Comparison of ENCODE assay signal across 12 cellular contexts in the genomic region with DNA sequence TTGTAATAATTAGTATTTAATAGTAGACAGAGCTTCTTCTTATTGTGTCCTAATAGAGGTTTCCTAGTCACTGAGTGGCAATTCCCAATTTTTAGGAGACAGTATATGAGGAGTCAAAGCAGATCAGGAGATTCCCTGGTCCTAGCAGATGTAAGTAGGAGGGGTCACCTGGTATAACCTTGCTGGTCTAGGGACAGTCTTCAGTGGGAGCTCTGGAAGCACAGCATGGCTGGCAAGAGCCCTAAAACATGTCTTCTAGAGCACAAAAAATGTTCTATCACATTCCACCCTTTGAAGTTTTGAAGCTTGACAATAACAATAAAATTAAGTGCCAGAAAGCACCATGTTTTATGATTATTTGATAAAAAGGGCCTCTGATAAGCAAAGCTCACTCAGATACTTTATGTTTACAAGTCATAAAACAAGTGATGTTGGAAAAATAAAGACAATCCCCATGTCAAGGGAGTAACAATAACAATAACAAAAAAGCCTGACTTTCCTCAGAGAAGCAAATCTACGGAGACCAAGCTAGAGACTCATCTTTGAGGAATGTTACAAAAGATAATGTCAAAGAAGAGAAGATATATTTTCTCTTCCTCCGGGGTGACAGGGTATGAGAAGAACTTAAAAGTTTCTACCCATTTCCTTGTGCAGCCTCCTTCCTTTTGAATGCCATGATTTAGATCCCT.
DNase-seq lines count a peak whose midpoint lies in the region; FAIRE-seq and TF ChIP-seq lines count a peak whose summit lies in the region.
"Had no signal": no experiment of that assay in that cellular context is flagged by ENCODE, and none has a peak within 500 bp of the region (broad histone marks: within the 10 kb centered on the region; RNA-seq: fewer than 3 reads in every experiment).

No MANE protein-coding gene starts in this region.

- no peaks in the 10 kb centered on the region for H3K36me3 Mint-ChIP-seq in activated naive CD4-positive, alpha-beta T cell treated with anti-CD3 and anti-CD28 coated beads, Interleukin-2, amount 10 ng/mL, durations not matched to agents 7 days and 5 days
- no peaks in the 10 kb centered on the region for H3K36me3 Mint-ChIP-seq in activated naive CD4-positive, alpha-beta T cell treated with anti-CD3 and anti-CD28 coated beads for 36 hours (ENCODE audit: low read depth)
- no peaks in the 10 kb centered on the region for H3K36me3 Mint-ChIP-seq in activated CD4-positive, alpha-beta memory T cell treated with anti-CD3 and anti-CD28 coated beads, Interleukin-2, amount 10 ng/mL, durations not matched to agents 7 days and 5 days (ENCODE audit: low read depth)

- H3K9me3 ChIP-seq in subcutaneous abdominal adipose tissue (ENCODE audit: control insufficient read depth in 5 of 5, low read length in 5 of 5) = no peaks in the 10 kb centered on the region

- H3K27me3 ChIP-seq in subcutaneous abdominal adipose tissue (ENCODE audit: control insufficient read depth in 5 of 5, insufficient read depth in 4 of 5, low read length in 5 of 5) = no peaks in the 10 kb centered on the region

- peak overlapping the region; percentile 51 for H3K27ac ChIP-seq in subcutaneous abdominal adipose tissue (ENCODE audit: low read depth, low read length)

- no peak overlapping the region for H3K9ac ChIP-seq in subcutaneous abdominal adipose tissue (ENCODE audit: low read length in 5 of 5)

- H3K4me1 ChIP-seq in subcutaneous abdominal adipose tissue (ENCODE audit: control insufficient read depth in 5 of 5, insufficient read depth in 5 of 5, low read length in 5 of 5) = peaks cover 0 to 22% (median 6%) of the 10 kb centered on the region in 5 donors

- no peaks in the 10 kb centered on the region for H3K9me3 Mint-ChIP-seq in activated naive CD4-positive, alpha-beta T cell treated with anti-CD3 and anti-CD28 coated beads, Interleukin-2, amount 10 ng/mL, durations not matched to agents 7 days and 5 days
- no peaks in the 10 kb centered on the region for H3K9me3 Mint-ChIP-seq in activated naive CD4-positive, alpha-beta T cell treated with anti-CD3 and anti-CD28 coated beads for 36 hours
- H3K9me3 Mint-ChIP-seq in activated CD4-positive, alpha-beta memory T cell treated with anti-CD3 and anti-CD28 coated beads, Interleukin-2, amount 10 ng/mL, durations not matched to agents 7 days and 5 days = no peaks in the 10 kb centered on the region

- intact Hi-C loops in activated naive CD4-positive, alpha-beta T cell treated with anti-CD3 and anti-CD28 coated beads for 36 hours (cut with micrococcal nuclease) = no loop called here

- no peak for FAIRE-seq in GM12892 (lab: Jason Lieb, UNC)

- TF ChIP-seq POLR2A in GM12892 (IDR thresholded peaks at IDR 0.05; ENCODE audit: low read depth, low read length) = no peak

- H3K4me3 Mint-ChIP-seq in activated naive CD4-positive, alpha-beta T cell treated with anti-CD3 and anti-CD28 coated beads, Interleukin-2, amount 10 ng/mL, durations not matched to agents 7 days and 5 days = no peak overlapping the region
- no peak overlapping the region for H3K4me3 Mint-ChIP-seq in activated naive CD4-positive, alpha-beta T cell treated with anti-CD3 and anti-CD28 coated beads for 36 hours
- no peak overlapping the region for H3K4me3 Mint-ChIP-seq in activated CD4-positive, alpha-beta memory T cell treated with anti-CD3 and anti-CD28 coated beads, Interleukin-2, amount 10 ng/mL, durations not matched to agents 7 days and 5 days

- H3K4me1 Mint-ChIP-seq in activated naive CD4-positive, alpha-beta T cell treated with anti-CD3 and anti-CD28 coated beads, Interleukin-2, amount 10 ng/mL, durations not matched to agents 7 days and 5 days = peaks cover 23% of the 10 kb centered on the region
- H3K4me1 Mint-ChIP-seq in activated naive CD4-positive, alpha-beta T cell treated with anti-CD3 and anti-CD28 coated beads for 36 hours (ENCODE audit: low read depth) = peaks cover 21% of the 10 kb centered on the region
- peaks cover 11% of the 10 kb centered on the region for H3K4me1 Mint-ChIP-seq in activated CD4-positive, alpha-beta memory T cell treated with anti-CD3 and anti-CD28 coated beads, Interleukin-2, amount 10 ng/mL, durations not matched to agents 7 days and 5 days

- no peaks in the 10 kb centered on the region for H3K27me3 Mint-ChIP-seq in activated naive CD4-positive, alpha-beta T cell treated with anti-CD3 and anti-CD28 coated beads, Interleukin-2, amount 10 ng/mL, durations not matched to agents 7 days and 5 days
- H3K27me3 Mint-ChIP-seq in activated naive CD4-positive, alpha-beta T cell treated with anti-CD3 and anti-CD28 coated beads for 36 hours (ENCODE audit: low read depth) = no peaks in the 10 kb centered on the region
- H3K27me3 Mint-ChIP-seq in activated CD4-positive, alpha-beta memory T cell treated with anti-CD3 and anti-CD28 coated beads, Interleukin-2, amount 10 ng/mL, durations not matched to agents 7 days and 5 days = no peaks in the 10 kb centered on the region

- no peak overlapping the region for H3K4me3 ChIP-seq in subcutaneous abdominal adipose tissue (ENCODE audit: low read depth in 1 of 5, low read length in 5 of 5)
- H3K4me3 ChIP-seq: skin epidermis had no signal

- H3K27ac Mint-ChIP-seq in activated naive CD4-positive, alpha-beta T cell treated with anti-CD3 and anti-CD28 coated beads, Interleukin-2, amount 10 ng/mL, durations not matched to agents 7 days and 5 days = peak overlapping the region; percentile 83
- H3K27ac Mint-ChIP-seq in activated naive CD4-positive, alpha-beta T cell treated with anti-CD3 and anti-CD28 coated beads for 36 hours = no peak overlapping the region
- H3K27ac Mint-ChIP-seq in activated CD4-positive, alpha-beta memory T cell treated with anti-CD3 and anti-CD28 coated beads, Interleukin-2, amount 10 ng/mL, durations not matched to agents 7 days and 5 days = peak overlapping the region; percentile 64

- CTCF ChIA-PET in activated naive CD4-positive, alpha-beta T cell treated with anti-CD3 and anti-CD28 coated beads, Interleukin-2, amount 10 ng/mL, durations not matched to agents 7 days and 5 days (lab: Charles Lee) = interaction anchor here (1.1 kb wide), 1 partner anchor 17 kb away, joined by 3 read pairs; no protein-coding TSS in a partner anchor
- CTCF ChIA-PET in activated naive CD4-positive, alpha-beta T cell treated with anti-CD3 and anti-CD28 coated beads for 36 hours (lab: Charles Lee) = interaction anchor here (0.5 kb wide), 1 partner anchor 113 kb away, joined by 3 read pairs; no protein-coding TSS in a partner anchor
- CTCF ChIA-PET in activated CD4-positive, alpha-beta memory T cell treated with anti-CD3 and anti-CD28 coated beads, Interleukin-2, amount 10 ng/mL, durations not matched to agents 7 days and 5 days (lab: Charles Lee) = interaction anchor here (1.2 kb wide), 1 partner anchor 17 kb away, joined by 5 read pairs; no protein-coding TSS in a partner anchor

- no peaks in the 10 kb centered on the region for H3K36me3 ChIP-seq in subcutaneous abdominal adipose tissue (ENCODE audit: control insufficient read depth in 5 of 5, insufficient read depth in 5 of 5, low read length in 5 of 5)

- POLR2A ChIA-PET in activated CD4-positive, alpha-beta memory T cell treated with anti-CD3 and anti-CD28 coated beads, Interleukin-2, amount 10 ng/mL, durations not matched to agents 7 days and 5 days (lab: Charles Lee) = no interaction called here

- DNase-seq in activated naive CD4-positive, alpha-beta T cell treated with anti-CD3 and anti-CD28 coated beads, Interleukin-2, amount 10 ng/mL, durations not matched to agents 7 days and 5 days = no peak
- no peak for DNase-seq in activated naive CD4-positive, alpha-beta T cell treated with anti-CD3 and anti-CD28 coated beads for 36 hours
- DNase-seq in activated CD4-positive, alpha-beta memory T cell treated with anti-CD3 and anti-CD28 coated beads, Interleukin-2, amount 10 ng/mL, durations not matched to agents 7 days and 5 days = no peak
- peak; percentile 57 for DNase-seq in islet precursor cell
- no peak for DNase-seq in GM12892 (ENCODE audit: insufficient read length)
- no peak for DNase-seq in epidermal melanocyte (ENCODE audit: insufficient read length, low spot score)
- no peak for DNase-seq in NCI-H345 (lab: John Stamatoyannopoulos, UW)
- DNase-seq: activated naive CD4-positive, alpha-beta T cell; NCI-H2029 treated with DMSO at 0.1 percent for 48 hours; OCI-M1 had no signal
